8 cellular contexts compared by ENCODE assay signal in genomic region chr13:30696278-30697176, GRCh38. TPM values are rescaled to one million over a fixed set of nuclear protein-coding genes. Genes with fewer than 3 reads are reported as not detected.
DNase-seq lines count a peak whose midpoint lies in the region; ATAC-seq and TF ChIP-seq lines count a peak whose summit lies in the region.

No MANE protein-coding gene starts in this region.

- H3K9me3 ChIP-seq in SK-N-MC (ENCODE audit: low read depth, low read length) (no peaks in the 10 kb centered on the region; the same call in 1 of the 2 replicates), stomach (no peaks in the 10 kb centered on the region)

- H3K4me1 ChIP-seq in stomach, result peaks cover 0 to 27% (median 7%) of the 10 kb centered on the region in 4 donors

- H3K4me3 ChIP-seq in SK-N-MC (peak overlapping the region; percentile 52), stomach (no peak overlapping the region)

- no peak overlapping the region for H3K27ac Mint-ChIP-seq in stimulated activated naive CD8-positive, alpha-beta T cell treated with anti-CD3 and anti-CD28 coated beads, Interleukin-15, amount 100 ng/mL, for 72 hours

- no peaks in the 10 kb centered on the region for H3K9me3 Mint-ChIP-seq in stimulated activated naive CD8-positive, alpha-beta T cell treated with anti-CD3 and anti-CD28 coated beads, Interleukin-15, amount 100 ng/mL, for 72 hours

- no peak overlapping the region for H3K27ac ChIP-seq in SK-N-MC
- H3K27ac ChIP-seq in stomach, result peak overlapping the region in 2 of 5 donors; percentile 1 to 22

- peak; percentile 79 to 87 for ATAC-seq in left cardiac atrium
- peak; percentile 63 for ATAC-seq in stimulated activated naive CD8-positive, alpha-beta T cell treated with anti-CD3 and anti-CD28 coated beads, Interleukin-15, amount 100 ng/mL, for 72 hours

- H3K4me3 Mint-ChIP-seq in stimulated activated naive CD8-positive, alpha-beta T cell treated with anti-CD3 and anti-CD28 coated beads, Interleukin-15, amount 100 ng/mL, for 72 hours, result peak overlapping the region; percentile 18 to 75

- peaks cover 72% of the 10 kb centered on the region for H3K27me3 Mint-ChIP-seq in stimulated activated naive CD8-positive, alpha-beta T cell treated with anti-CD3 and anti-CD28 coated beads, Interleukin-15, amount 100 ng/mL, for 72 hours

- no peaks in the 10 kb centered on the region for H3K27me3 ChIP-seq in stomach

- no peak for TF ChIP-seq CTCF in stomach (IDR thresholded peaks at IDR 0.05)

- no peak overlapping the region for H3K9ac ChIP-seq in SK-N-MC (ENCODE audit: insufficient read length)

- peak; percentile 40 for DNase-seq in NCI-H748 (lab: John Stamatoyannopoulos, UW; ENCODE audit: unreplicated experiment)
- no peak for DNase-seq in NCI-H748 treated with DMSO at 0.1 percent for 48 hours (lab: John Stamatoyannopoulos, UW)
- no peak for DNase-seq in SK-N-MC (ENCODE audit: low read depth, low spot score)
- peak; percentile 45 for DNase-seq in left cardiac atrium
- DNase-seq in stimulated activated naive CD8-positive, alpha-beta T cell treated with anti-CD3 and anti-CD28 coated beads, Interleukin-15, amount 100 ng/mL, for 72 hours, result no peak
- DNase-seq in NCI-H146 treated with DMSO at 0.1 percent for 48 hours (lab: John Stamatoyannopoulos, UW; ENCODE audit: unreplicated experiment), result no peak
- no peak for DNase-seq in stimulated activated CD4-positive, alpha-beta T cell treated with anti-CD3 and anti-CD28 coated beads, Interleukin-4, amount 100 ng/mL, for 4 hours
- DNase-seq in stomach, result no peak

- H3K36me3 ChIP-seq in SK-N-MC (ENCODE audit: insufficient read depth, low read length) (no peaks in the 10 kb centered on the region), stomach (no peaks in the 10 kb centered on the region)

- H3K4me1 Mint-ChIP-seq in stimulated activated naive CD8-positive, alpha-beta T cell treated with anti-CD3 and anti-CD28 coated beads, Interleukin-15, amount 100 ng/mL, for 72 hours, result peaks cover 14% of the 10 kb centered on the region

- TF ChIP-seq EP300 in stomach (IDR thresholded peaks at IDR 0.05), result no peak

- no peak for TF ChIP-seq POLR2A in stomach (IDR thresholded peaks at IDR 0.05)

- intact Hi-C loops in left cardiac atrium (cut with DNase I) (no loop called here), stomach (cut with DNase I; ENCODE audit: low total_unique reads) (no loop called here)

- 38 to 46% (median 41%) methylated on average over 11 of the region's 11 CpGs for WGBS in stomach, 5 donors

RNA-seq across cellular contexts. Expression of gene ALOX5AP, which starts 38.8 kb away (rescaled TPM):
- 10 to 100 TPM; 12.8 to 26.9 TPM for total RNA-seq in left cardiac atrium
- 1 to 10 TPM; 1.3 to 9.5 (median 2.9) TPM for total RNA-seq in stomach
- 10 to 100 TPM in 2 of 3 donors, 1 to 10 TPM in 1; 7.4 to 36.4 (median 30.2) TPM for polyA plus RNA-seq in stomach

Comparison
In these comparisons a context has a peak if more than half of its experiments do, and no peak if none do; other contexts are left out.
1. DNase-seq: peak in NCI-H748 (single experiment) and left cardiac atrium (single experiment); none in NCI-H748 treated with DMSO at 0.1 percent for 48 hours (single experiment), SK-N-MC (single experiment), stimulated activated naive CD8-positive, alpha-beta T cell treated with anti-CD3 and anti-CD28 coated beads, Interleukin-15, amount 100 ng/mL, for 72 hours (0 of 2), NCI-H146 treated with DMSO at 0.1 percent for 48 hours (single experiment), stimulated activated CD4-positive, alpha-beta T cell treated with anti-CD3 and anti-CD28 coated beads, Interleukin-4, amount 100 ng/mL, for 4 hours (0 of 2) and stomach (single experiment).